In the genomic region with DNA sequence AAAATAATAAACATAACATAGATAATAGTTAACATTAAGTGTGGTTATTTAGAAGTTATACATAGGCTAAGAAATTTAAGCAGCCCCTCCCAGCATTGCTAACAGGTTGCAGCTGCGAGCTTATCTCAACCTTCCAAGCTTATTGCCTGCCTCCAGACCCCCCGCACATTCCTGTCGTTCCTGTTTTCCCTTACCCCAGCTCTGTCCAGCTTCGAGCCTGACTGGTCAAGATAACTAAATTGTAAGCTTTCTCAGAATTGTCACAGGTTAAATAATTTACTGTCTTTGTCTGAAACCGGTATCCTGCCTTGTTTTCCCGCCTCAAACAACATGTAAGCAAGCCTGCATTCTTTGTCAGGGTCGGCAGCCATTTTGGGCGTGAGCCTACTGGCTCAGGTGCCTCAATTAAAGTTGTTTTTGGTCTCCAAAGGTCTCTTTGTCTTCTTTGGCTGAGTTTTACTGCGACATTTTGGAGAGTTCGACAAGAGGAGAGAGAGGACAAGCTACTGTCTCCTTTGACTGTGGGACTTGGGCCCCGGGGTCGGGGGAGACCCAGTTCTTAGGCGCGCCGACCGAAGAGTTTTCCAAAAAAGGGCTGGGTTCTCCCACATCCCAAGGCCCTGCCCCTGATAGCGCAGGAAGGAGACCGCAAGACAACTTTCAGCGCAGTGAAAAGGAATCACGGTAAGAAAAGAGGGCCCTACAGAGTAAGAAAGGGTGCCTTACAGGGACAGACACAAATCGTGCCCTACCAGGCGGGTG, we compare ENCODE assay signal across 2 cellular contexts.
A peak's percentile ranks its signal among the peaks of the same experiment; 100 is the strongest.
TF ChIP-seq lines count a peak whose summit lies in the region.

No MANE protein-coding gene starts in this region.

TF ChIP-seq in HepG2, 621 proteins besides CTCF, POLR2A, EP300 and RAD21:
- TF ChIP-seq ZNF879 (CRISPR knock-in tag; IDR thresholded peaks at IDR 0.05) = no peak
- TF ChIP-seq DNMT1 (CRISPR knock-in tag; IDR thresholded peaks at IDR 0.05) = no peak
- TF ChIP-seq RXRB (CRISPR knock-in tag; IDR thresholded peaks at IDR 0.05; ENCODE audit: borderline replicate concordance) = no peak
- TF ChIP-seq FOXP1 (IDR thresholded peaks at IDR 0.05) = no peak
- TF ChIP-seq FOXP1 (CRISPR knock-in tag; IDR thresholded peaks at IDR 0.05) = no peak
- TF ChIP-seq, protein P1, sequence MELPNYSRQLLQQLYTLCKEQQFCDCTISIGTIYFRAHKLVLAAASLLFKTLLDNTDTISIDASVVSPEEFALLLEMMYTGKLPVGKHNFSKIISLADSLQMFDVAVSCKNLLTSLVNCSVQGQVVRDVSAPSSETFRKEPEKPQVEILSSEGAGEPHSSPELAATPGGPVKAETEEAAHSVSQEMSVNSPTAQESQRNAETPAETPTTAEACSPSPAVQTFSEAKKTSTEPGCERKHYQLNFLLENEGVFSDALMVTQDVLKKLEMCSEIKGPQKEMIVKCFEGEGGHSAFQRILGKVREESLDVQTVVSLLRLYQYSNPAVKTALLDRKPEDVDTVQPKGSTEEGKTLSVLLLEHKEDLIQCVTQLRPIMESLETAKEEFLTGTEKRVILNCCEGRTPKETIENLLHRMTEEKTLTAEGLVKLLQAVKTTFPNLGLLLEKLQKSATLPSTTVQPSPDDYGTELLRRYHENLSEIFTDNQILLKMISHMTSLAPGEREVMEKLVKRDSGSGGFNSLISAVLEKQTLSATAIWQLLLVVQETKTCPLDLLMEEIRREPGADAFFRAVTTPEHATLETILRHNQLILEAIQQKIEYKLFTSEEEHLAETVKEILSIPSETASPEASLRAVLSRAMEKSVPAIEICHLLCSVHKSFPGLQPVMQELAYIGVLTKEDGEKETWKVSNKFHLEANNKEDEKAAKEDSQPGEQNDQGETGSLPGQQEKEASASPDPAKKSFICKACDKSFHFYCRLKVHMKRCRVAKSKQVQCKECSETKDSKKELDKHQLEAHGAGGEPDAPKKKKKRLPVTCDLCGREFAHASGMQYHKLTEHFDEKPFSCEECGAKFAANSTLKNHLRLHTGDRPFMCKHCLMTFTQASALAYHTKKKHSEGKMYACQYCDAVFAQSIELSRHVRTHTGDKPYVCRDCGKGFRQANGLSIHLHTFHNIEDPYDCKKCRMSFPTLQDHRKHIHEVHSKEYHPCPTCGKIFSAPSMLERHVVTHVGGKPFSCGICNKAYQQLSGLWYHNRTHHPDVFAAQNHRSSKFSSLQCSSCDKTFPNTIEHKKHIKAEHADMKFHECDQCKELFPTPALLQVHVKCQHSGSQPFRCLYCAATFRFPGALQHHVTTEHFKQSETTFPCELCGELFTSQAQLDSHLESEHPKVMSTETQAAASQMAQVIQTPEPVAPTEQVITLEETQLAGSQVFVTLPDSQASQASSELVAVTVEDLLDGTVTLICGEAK (IDR thresholded peaks at IDR 0.05) = no peak
- TF ChIP-seq, protein P1 (CRISPR knock-in tag; IDR thresholded peaks at IDR 0.05) = no peak
- no peak for TF ChIP-seq SIN3A (IDR thresholded peaks at IDR 0.05; ENCODE audit: borderline replicate concordance, low read depth, low read length)
- TF ChIP-seq, protein P2, sequence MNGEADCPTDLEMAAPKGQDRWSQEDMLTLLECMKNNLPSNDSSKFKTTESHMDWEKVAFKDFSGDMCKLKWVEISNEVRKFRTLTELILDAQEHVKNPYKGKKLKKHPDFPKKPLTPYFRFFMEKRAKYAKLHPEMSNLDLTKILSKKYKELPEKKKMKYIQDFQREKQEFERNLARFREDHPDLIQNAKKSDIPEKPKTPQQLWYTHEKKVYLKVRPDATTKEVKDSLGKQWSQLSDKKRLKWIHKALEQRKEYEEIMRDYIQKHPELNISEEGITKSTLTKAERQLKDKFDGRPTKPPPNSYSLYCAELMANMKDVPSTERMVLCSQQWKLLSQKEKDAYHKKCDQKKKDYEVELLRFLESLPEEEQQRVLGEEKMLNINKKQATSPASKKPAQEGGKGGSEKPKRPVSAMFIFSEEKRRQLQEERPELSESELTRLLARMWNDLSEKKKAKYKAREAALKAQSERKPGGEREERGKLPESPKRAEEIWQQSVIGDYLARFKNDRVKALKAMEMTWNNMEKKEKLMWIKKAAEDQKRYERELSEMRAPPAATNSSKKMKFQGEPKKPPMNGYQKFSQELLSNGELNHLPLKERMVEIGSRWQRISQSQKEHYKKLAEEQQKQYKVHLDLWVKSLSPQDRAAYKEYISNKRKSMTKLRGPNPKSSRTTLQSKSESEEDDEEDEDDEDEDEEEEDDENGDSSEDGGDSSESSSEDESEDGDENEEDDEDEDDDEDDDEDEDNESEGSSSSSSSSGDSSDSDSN (CRISPR knock-in tag; IDR thresholded peaks at IDR 0.05) = no peak
- TF ChIP-seq YY1 (IDR thresholded peaks at IDR 0.05; ENCODE audit: insufficient read depth, insufficient replicate concordance, low read depth, low read length) = peak; percentile 65

TF ChIP-seq in WTC11, 78 proteins besides CTCF, POLR2A, EP300 and RAD21:
- TF ChIP-seq EMX1 (CRISPR knock-in tag; IDR thresholded peaks at IDR 0.05) = no peak
- no peak for TF ChIP-seq MYBL2 (CRISPR knock-in tag; IDR thresholded peaks at IDR 0.05)
- TF ChIP-seq TCF7 (CRISPR knock-in tag; IDR thresholded peaks at IDR 0.05; ENCODE audit: low read depth) = no peak
- TF ChIP-seq RORB (CRISPR knock-in tag; IDR thresholded peaks at IDR 0.05) = no peak
- TF ChIP-seq, protein P3, sequence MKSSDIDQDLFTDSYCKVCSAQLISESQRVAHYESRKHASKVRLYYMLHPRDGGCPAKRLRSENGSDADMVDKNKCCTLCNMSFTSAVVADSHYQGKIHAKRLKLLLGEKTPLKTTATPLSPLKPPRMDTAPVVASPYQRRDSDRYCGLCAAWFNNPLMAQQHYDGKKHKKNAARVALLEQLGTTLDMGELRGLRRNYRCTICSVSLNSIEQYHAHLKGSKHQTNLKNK (CRISPR knock-in tag; IDR thresholded peaks at IDR 0.05) = no peak
- no peak for TF ChIP-seq SOX15 (CRISPR knock-in tag; IDR thresholded peaks at IDR 0.05)
- TF ChIP-seq, protein P4, sequence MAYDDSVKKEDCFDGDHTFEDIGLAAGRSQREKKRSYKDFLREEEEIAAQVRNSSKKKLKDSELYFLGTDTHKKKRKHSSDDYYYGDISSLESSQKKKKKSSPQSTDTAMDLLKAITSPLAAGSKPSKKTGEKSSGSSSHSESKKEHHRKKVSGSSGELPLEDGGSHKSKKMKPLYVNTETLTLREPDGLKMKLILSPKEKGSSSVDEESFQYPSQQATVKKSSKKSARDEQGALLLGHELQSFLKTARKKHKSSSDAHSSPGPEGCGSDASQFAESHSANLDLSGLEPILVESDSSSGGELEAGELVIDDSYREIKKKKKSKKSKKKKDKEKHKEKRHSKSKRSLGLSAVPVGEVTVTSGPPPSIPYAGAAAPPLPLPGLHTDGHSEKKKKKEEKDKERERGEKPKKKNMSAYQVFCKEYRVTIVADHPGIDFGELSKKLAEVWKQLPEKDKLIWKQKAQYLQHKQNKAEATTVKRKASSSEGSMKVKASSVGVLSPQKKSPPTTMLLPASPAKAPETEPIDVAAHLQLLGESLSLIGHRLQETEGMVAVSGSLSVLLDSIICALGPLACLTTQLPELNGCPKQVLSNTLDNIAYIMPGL (CRISPR knock-in tag; IDR thresholded peaks at IDR 0.05) = no peak
- no peak for TF ChIP-seq CREB1 (CRISPR knock-in tag; IDR thresholded peaks at IDR 0.05)
- TF ChIP-seq SP1 (CRISPR knock-in tag; conservative IDR thresholded peaks at IDR 0.05) = no peak
- no peak for TF ChIP-seq SMAD3 (CRISPR knock-in tag; IDR thresholded peaks at IDR 0.05; ENCODE audit: borderline replicate concordance)
- TF ChIP-seq, protein P5, sequence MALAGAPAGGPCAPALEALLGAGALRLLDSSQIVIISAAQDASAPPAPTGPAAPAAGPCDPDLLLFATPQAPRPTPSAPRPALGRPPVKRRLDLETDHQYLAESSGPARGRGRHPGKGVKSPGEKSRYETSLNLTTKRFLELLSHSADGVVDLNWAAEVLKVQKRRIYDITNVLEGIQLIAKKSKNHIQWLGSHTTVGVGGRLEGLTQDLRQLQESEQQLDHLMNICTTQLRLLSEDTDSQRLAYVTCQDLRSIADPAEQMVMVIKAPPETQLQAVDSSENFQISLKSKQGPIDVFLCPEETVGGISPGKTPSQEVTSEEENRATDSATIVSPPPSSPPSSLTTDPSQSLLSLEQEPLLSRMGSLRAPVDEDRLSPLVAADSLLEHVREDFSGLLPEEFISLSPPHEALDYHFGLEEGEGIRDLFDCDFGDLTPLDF (CRISPR knock-in tag; IDR thresholded peaks at IDR 0.05) = no peak
- TF ChIP-seq, protein P6, sequence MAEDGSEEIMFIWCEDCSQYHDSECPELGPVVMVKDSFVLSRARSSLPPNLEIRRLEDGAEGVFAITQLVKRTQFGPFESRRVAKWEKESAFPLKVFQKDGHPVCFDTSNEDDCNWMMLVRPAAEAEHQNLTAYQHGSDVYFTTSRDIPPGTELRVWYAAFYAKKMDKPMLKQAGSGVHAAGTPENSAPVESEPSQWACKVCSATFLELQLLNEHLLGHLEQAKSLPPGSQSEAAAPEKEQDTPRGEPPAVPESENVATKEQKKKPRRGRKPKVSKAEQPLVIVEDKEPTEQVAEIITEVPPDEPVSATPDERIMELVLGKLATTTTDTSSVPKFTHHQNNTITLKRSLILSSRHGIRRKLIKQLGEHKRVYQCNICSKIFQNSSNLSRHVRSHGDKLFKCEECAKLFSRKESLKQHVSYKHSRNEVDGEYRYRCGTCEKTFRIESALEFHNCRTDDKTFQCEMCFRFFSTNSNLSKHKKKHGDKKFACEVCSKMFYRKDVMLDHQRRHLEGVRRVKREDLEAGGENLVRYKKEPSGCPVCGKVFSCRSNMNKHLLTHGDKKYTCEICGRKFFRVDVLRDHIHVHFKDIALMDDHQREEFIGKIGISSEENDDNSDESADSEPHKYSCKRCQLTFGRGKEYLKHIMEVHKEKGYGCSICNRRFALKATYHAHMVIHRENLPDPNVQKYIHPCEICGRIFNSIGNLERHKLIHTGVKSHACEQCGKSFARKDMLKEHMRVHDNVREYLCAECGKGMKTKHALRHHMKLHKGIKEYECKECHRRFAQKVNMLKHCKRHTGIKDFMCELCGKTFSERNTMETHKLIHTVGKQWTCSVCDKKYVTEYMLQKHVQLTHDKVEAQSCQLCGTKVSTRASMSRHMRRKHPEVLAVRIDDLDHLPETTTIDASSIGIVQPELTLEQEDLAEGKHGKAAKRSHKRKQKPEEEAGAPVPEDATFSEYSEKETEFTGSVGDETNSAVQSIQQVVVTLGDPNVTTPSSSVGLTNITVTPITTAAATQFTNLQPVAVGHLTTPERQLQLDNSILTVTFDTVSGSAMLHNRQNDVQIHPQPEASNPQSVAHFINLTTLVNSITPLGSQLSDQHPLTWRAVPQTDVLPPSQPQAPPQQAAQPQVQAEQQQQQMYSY (CRISPR knock-in tag; IDR thresholded peaks at IDR 0.05) = no peak
- no peak for TF ChIP-seq ETV6 (CRISPR knock-in tag; IDR thresholded peaks at IDR 0.05)
- no peak for TF ChIP-seq FOXK1 (CRISPR knock-in tag; IDR thresholded peaks at IDR 0.05)
